16 cellular contexts compared by ENCODE assay signal in the genomic region with DNA sequence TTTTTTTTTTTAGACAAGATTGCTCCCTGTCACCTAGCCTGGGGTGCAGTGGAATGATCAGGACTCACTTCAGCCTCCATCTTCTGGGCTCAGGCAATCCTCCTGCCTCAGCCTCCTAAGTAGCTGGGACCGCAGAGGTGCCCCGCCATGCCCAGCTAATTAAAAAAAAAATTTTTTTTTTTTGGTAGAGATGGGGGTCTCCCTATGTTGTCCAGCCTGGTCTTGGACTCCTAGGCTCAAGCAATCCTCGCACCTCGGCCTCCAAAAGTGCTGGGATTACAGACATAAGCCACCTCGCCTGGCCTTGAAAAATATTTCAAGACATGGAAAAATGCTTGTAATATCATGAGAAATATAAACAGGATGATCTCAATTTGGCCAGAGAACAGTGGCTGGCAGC.
"Had no signal": no experiment of that assay in that cellular context is flagged by ENCODE, and none has a peak within 500 bp of the region (broad histone marks: within the 10 kb centered on the region; RNA-seq: fewer than 3 reads in every experiment).

No MANE protein-coding gene starts in this region.

- H3K4me2 ChIP-seq: neural progenitor cell had no signal

- H3K9me3 Mint-ChIP-seq: activated B cell treated with CpG ODN at 0.5 μM for 24 hours; activated naive CD4-positive, alpha-beta T cell treated with anti-CD3 and anti-CD28 coated beads, Interleukin-2, amount 50 U/mL, for 24 hours; activated T-helper 1 cell treated with anti-CD3 and anti-CD28 coated beads, Interleukin-12 subunit alpha, Interleukin-12 subunit beta, Interleukin-2, Interleukin-4 antibody, amounts not matched to agents 30 ng/mL and 10 ng/mL and 1 ng/mL, durations not matched to agents 14 hours and 24 hours and 36 hours; dendritic cell treated with granulocyte-macrophage colony-stimulating factor and Interleukin-4, amounts not matched to agents 40 ng/mL and 50 ng/mL, for 4 days; mesothelial cell of epicardium; naive thymus-derived CD8-positive, alpha-beta T cell; neural progenitor cell; stimulated activated naive CD8-positive, alpha-beta T cell treated with anti-CD3 and anti-CD28 coated beads, Interleukin-15, Interleukin-2, amounts not matched to agents 100 ng/mL and 50 ng/mL, for 24 hours had no signal

- H3K36me3 Mint-ChIP-seq: mesothelial cell of epicardium; naive thymus-derived CD8-positive, alpha-beta T cell; neural progenitor cell had no signal

- H3K27ac Mint-ChIP-seq: activated CD4-positive, alpha-beta T cell treated with anti-CD3 and anti-CD28 coated beads for 36 hours; dendritic cell treated with granulocyte-macrophage colony-stimulating factor and Interleukin-4, amounts not matched to agents 40 ng/mL and 50 ng/mL, for 4 days; mesothelial cell of epicardium; neural progenitor cell had no signal

- H3K4me1 ChIP-seq: foreskin keratinocyte, neural progenitor cell had no signal

- H2AFZ ChIP-seq: neural progenitor cell had no signal

- H3K27me3 ChIP-seq: body of pancreas, cardiac muscle cell, foreskin keratinocyte, neural progenitor cell, spleen, thyroid gland had no signal

- H3K27me3 Mint-ChIP-seq: activated B cell treated with CpG ODN at 0.5 μM for 24 hours; activated CD4-positive, alpha-beta T cell treated with anti-CD3 and anti-CD28 coated beads for 36 hours; activated naive CD4-positive, alpha-beta T cell treated with anti-CD3 and anti-CD28 coated beads, Interleukin-2, amount 50 U/mL, for 24 hours had no signal

- H3K4me3 Mint-ChIP-seq: activated CD4-positive, alpha-beta T cell treated with anti-CD3 and anti-CD28 coated beads for 36 hours; activated naive CD4-positive, alpha-beta T cell treated with anti-CD3 and anti-CD28 coated beads, Interleukin-2, amount 50 U/mL, for 24 hours; activated T-helper 1 cell treated with anti-CD3 and anti-CD28 coated beads, Interleukin-12 subunit alpha, Interleukin-12 subunit beta, Interleukin-2, Interleukin-4 antibody, amounts not matched to agents 30 ng/mL and 10 ng/mL and 1 ng/mL, durations not matched to agents 14 hours and 24 hours and 36 hours; dendritic cell treated with granulocyte-macrophage colony-stimulating factor and Interleukin-4, amounts not matched to agents 40 ng/mL and 50 ng/mL, for 4 days; mesothelial cell of epicardium; neural progenitor cell; stimulated activated naive CD8-positive, alpha-beta T cell treated with anti-CD3 and anti-CD28 coated beads, Interleukin-15, Interleukin-2, amounts not matched to agents 100 ng/mL and 50 ng/mL, for 24 hours had no signal

- H3K27ac ChIP-seq: body of pancreas, cardiac muscle cell, foreskin keratinocyte, left lung, neural progenitor cell, spleen, thyroid gland had no signal

- H3K4me3 ChIP-seq: body of pancreas, cardiac muscle cell, left lung, lung, neural progenitor cell, spleen, thyroid gland had no signal

- H3K36me3 ChIP-seq: cardiac muscle cell, left lung, neural progenitor cell, spleen, thyroid gland had no signal

- DNase-seq: foreskin keratinocyte had no signal

- H3K9ac ChIP-seq: neural progenitor cell had no signal

- H3K9me3 ChIP-seq: body of pancreas, left lung, spleen, thyroid gland had no signal
